8 cellular contexts compared by ENCODE assay signal in the genomic region with DNA sequence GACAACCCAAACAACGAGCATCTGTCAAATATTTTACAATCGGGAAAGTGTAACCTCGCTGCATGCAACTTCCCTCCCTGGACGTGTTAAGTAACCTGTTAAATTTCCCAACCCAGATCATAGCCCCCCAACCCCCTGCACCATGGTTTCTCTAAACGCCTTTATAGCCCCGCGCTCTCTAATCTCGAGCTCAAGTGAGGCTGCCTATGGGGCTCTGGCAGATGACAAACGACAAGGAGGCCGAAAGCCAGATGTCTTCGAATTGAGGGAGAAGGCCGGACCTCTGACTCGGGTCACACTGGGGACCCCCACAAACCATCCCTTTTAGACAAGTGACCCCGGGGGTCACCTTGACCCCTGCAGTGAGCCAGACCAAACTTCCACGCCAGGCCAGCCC. TPM values are rescaled to one million over a fixed set of nuclear protein-coding genes. Genes with fewer than 3 reads are reported as not detected.
DNase-seq lines count a peak whose midpoint lies in the region; ATAC-seq, FAIRE-seq and TF ChIP-seq lines count a peak whose summit lies in the region.

No MANE protein-coding gene starts in this region.

- H3K36me3 ChIP-seq in kidney (ENCODE audit: control insufficient read depth in 1 of 2, insufficient read depth in 2 of 2, low read length in 2 of 2) = no peaks in the 10 kb centered on the region

- peak overlapping the region; percentile 99 for H3K27ac ChIP-seq in angular gyrus (ENCODE audit: low read depth, low read length)
- peak overlapping the region; percentile 98 for H3K27ac ChIP-seq in kidney (ENCODE audit: low read depth in 2 of 2, low read length in 2 of 2)
- H3K27ac ChIP-seq in substantia nigra (ENCODE audit: low read depth, low read length, poor library complexity, severe bottlenecking) = peak overlapping the region; percentile 91

- no peaks in the 10 kb centered on the region for H3K9me3 ChIP-seq in kidney (ENCODE audit: control insufficient read depth in 1 of 2, low read length in 2 of 2)

- H3K4me3 ChIP-seq in kidney (ENCODE audit: low read length in 2 of 2) = peak overlapping the region; percentile 92

- ATAC-seq in left colon = no peak

- peak; percentile 19 to 57 for DNase-seq in NCI-H524 (lab: John Stamatoyannopoulos, UW)
- DNase-seq in NCI-H524 treated with DMSO at 0.1 percent for 48 hours (lab: John Stamatoyannopoulos, UW) = no peak
- DNase-seq in kidney = no peak
- DNase-seq in substantia nigra (lab: John Stamatoyannopoulos, UW) = no peak
- DNase-seq in left colon = no peak
- DNase-seq in SKM-1 treated with dmso at 0.1 percent for 144 hours (lab: John Stamatoyannopoulos, UW; ENCODE audit: unreplicated experiment) = no peak
- DNase-seq in NOMO-1 treated with DMSO at 0.1 percent for 48 hours (lab: John Stamatoyannopoulos, UW; ENCODE audit: unreplicated experiment) = no peak

- peaks cover 6 to 8% of the 10 kb centered on the region in 2 donors for H3K4me1 ChIP-seq in kidney (ENCODE audit: control insufficient read depth in 1 of 2, insufficient read depth in 1 of 2, low read depth in 1 of 2, low read length in 2 of 2)

- intact Hi-C loops in kidney (cut with DNase I) (no loop called here), left colon (cut with DNase I, micrococcal nuclease) (no loop called here)

- no peak for TF ChIP-seq CTCF in kidney (IDR thresholded peaks at IDR 0.05; ENCODE audit: borderline replicate concordance, extremely low read depth, insufficient read depth)

- H3K9ac ChIP-seq in kidney (ENCODE audit: low read length in 2 of 2) = peak overlapping the region; percentile 90 to 97

- FAIRE-seq in kidney (lab: Jason Lieb, UNC) = no peak

RNA-seq across cellular contexts. Expression of gene COX7A2L, which starts 0.5 kb away (rescaled TPM):
- total RNA-seq in kidney (90.2 TPM), left colon (100 to 1,000 TPM in 1 of 2 donors, 10 to 100 TPM in 1; 97.2 to 111 TPM)
- polyA plus RNA-seq in kidney (ENCODE audit: insufficient read depth, low read depth, low replicate concordance) = 321 TPM

Comparison
In these comparisons a context has a peak if more than half of its experiments do, and no peak if none do; other contexts are left out.
1. DNase-seq: peak in NCI-H524 (2 of 2); none in NCI-H524 treated with DMSO at 0.1 percent for 48 hours (single experiment), kidney (single experiment), substantia nigra (0 of 49), left colon (0 of 2), SKM-1 treated with dmso at 0.1 percent for 144 hours (single experiment) and NOMO-1 treated with DMSO at 0.1 percent for 48 hours (single experiment).
2. Peak in every context shown above with its lines, with median percentiles within 50 percentile points of each other: H3K27ac ChIP-seq.